In the genomic region with DNA sequence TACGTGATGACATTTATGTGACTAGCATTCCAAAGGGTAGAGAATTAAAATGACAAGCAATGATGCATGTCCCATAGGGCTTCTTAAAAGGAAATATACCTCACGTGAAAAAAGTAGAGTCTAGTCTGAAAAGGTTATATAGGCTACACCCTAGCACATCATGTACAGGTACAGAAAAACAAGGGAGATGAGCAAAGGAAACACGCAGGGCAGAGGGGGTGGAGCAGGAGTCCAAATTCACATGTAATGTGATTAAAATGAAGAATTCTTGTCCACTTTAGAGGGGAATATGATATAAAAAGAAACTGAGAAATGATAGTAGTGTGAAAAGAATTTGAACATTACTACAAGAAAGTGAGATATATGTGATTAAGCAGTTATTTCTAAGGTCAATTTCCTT, we compare ENCODE assay signal across 18 cellular contexts.
"Had no signal": no experiment of that assay in that cellular context is flagged by ENCODE, and none has a peak within 500 bp of the region (broad histone marks: within the 10 kb centered on the region; RNA-seq: fewer than 3 reads in every experiment).

No MANE protein-coding gene starts in this region.

- H3K9me3 ChIP-seq: esophagus muscularis mucosa, gastrocnemius medialis, heart right ventricle, pancreas had no signal

- H3K27me3 Mint-ChIP-seq: effector memory CD8-positive, alpha-beta T cell; naive B cell; progenitor cell of endocrine pancreas had no signal

- H3K4me3 Mint-ChIP-seq: effector memory CD8-positive, alpha-beta T cell; naive B cell; neural crest cell had no signal

- DNase-seq: effector memory CD8-positive, alpha-beta T cell; gastrocnemius medialis; heart right ventricle; hypothalamus; kidney glomerular epithelial cell; mesendoderm; naive B cell; nucleus accumbens; pancreas; right cardiac atrium; small intestine; stimulated activated CD4-positive, alpha-beta T cell treated with anti-CD3 and anti-CD28 coated beads, Interleukin-12 subunit alpha, Interleukin-12 subunit beta, amount 100 ng/mL, for 4 hours; stimulated activated naive CD4-positive, alpha-beta T cell treated with Interleukin-2 at 50 U/mL for 16 hours; trophoblast cell had no signal

- H3K9me3 Mint-ChIP-seq: effector memory CD8-positive, alpha-beta T cell; naive B cell; neural crest cell had no signal

- ATAC-seq: effector memory CD8-positive, alpha-beta T cell; gastrocnemius medialis; heart right ventricle; pancreas; right cardiac atrium had no signal

- H3K27me3 ChIP-seq: esophagus muscularis mucosa, gastrocnemius medialis, heart right ventricle, pancreas had no signal

- H3K4me3 ChIP-seq: esophagus muscularis mucosa, gastrocnemius medialis, heart right ventricle, pancreas had no signal

- H3K4me1 ChIP-seq: pancreas had no signal

- H3K27ac ChIP-seq: epithelial cell of prostate, esophagus muscularis mucosa, gastrocnemius medialis, heart right ventricle, pancreas had no signal

- H3K27ac Mint-ChIP-seq: progenitor cell of endocrine pancreas had no signal
